ENCODE assay signal across 13 cellular contexts in the genomic region with DNA sequence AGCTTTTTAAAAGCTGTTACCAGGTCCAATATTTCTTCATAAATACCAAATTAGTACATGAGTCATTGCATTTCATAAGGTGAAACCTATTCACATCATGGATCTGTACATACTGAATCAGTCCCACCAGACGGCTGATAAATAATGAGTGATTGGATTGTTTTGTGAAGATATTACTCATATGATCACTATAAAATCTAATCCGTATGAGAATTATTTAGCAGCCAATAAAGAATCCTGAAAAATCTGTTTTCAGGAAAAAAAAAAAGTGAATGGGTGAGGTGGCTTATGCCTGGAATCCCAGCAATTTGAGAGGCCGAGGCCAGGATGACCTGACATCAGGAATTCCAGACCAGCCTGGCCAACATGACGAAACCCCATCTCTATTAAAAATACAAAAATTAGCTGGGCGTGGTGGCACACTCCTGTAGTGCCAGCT.
DNase-seq lines count a peak whose midpoint lies in the region; ATAC-seq and TF ChIP-seq lines count a peak whose summit lies in the region.
"Had no signal": no experiment of that assay in that cellular context is flagged by ENCODE, and none has a peak within 500 bp of the region (broad histone marks: within the 10 kb centered on the region; RNA-seq: fewer than 3 reads in every experiment).

No MANE protein-coding gene starts in this region.

- no peaks in the 10 kb centered on the region for H3K9me2 ChIP-seq in PC-9 (ENCODE audit: insufficient read depth)

- H3K27ac ChIP-seq in PC-9 (peak overlapping the region; percentile 100), aorta (ENCODE audit: low read depth in 1 of 2, low read length in 2 of 2) (no peak overlapping the region)
- peak overlapping the region; percentile 45 for H3K27ac ChIP-seq in naive thymus-derived CD4-positive, alpha-beta T cell (ENCODE audit: low read depth, low read length)
- H3K27ac ChIP-seq: 22Rv1, KMS-11, sigmoid colon had no signal

- TF ChIP-seq CTCF in PC-9 (conservative IDR thresholded peaks at IDR 0.05): no peak
- TF ChIP-seq CTCF in chondrocyte (IDR thresholded peaks at IDR 0.05): no peak

- no peak for ATAC-seq in naive thymus-derived CD4-positive, alpha-beta T cell
- ATAC-seq in HG03039 (IDR thresholded peaks at IDR 0.05; ENCODE audit: unreplicated experiment) (no peak), aorta (ENCODE audit: low FRiP score) (no peak)

- H3K4me3 ChIP-seq in PC-9 (no peak overlapping the region), aorta (ENCODE audit: low read length in 2 of 2) (no peak overlapping the region)
- no peak overlapping the region for H3K4me3 ChIP-seq in naive thymus-derived CD4-positive, alpha-beta T cell (ENCODE audit: low read length)
- H3K4me3 ChIP-seq: sigmoid colon had no signal

- H3K9me3 ChIP-seq in PC-9 (ENCODE audit: insufficient read depth, low read depth) (no peaks in the 10 kb centered on the region), aorta (ENCODE audit: control insufficient read depth, low read length) (no peaks in the 10 kb centered on the region)
- no peaks in the 10 kb centered on the region for H3K9me3 ChIP-seq in naive thymus-derived CD4-positive, alpha-beta T cell (ENCODE audit: control insufficient read depth in 2 of 3, low read length in 3 of 3)
- H3K9me3 ChIP-seq: sigmoid colon had no signal

- H3K27me3 Mint-ChIP-seq in chondrocyte (ENCODE audit: low read depth): no peaks in the 10 kb centered on the region
- no peaks in the 10 kb centered on the region for H3K27me3 Mint-ChIP-seq in naive thymus-derived CD4-positive, alpha-beta T cell
- H3K27me3 Mint-ChIP-seq in immature natural killer cell (ENCODE audit: low read depth in 3 of 3): peaks cover 0 to 3% (median 0%) of the 10 kb centered on the region in 3 donors

- WGBS in aorta, 2 donors: 90 to 92% methylated on average over 5 of the region's 5 CpGs

- H3K4me1 ChIP-seq in PC-9 (replicated peaks; ENCODE audit: insufficient read depth) (peaks cover 65% of the 10 kb centered on the region), aorta (ENCODE audit: control insufficient read depth in 1 of 2, insufficient read depth in 2 of 2, low read length in 2 of 2) (peaks cover 0 to 3% of the 10 kb centered on the region in 2 donors)
- H3K4me1 ChIP-seq in naive thymus-derived CD4-positive, alpha-beta T cell (ENCODE audit: control insufficient read depth in 2 of 2, insufficient read depth in 2 of 2, low read length in 2 of 2): peaks cover 26 to 66% of the 10 kb centered on the region in 2 donors

- H3K4me3 Mint-ChIP-seq in chondrocyte (ENCODE audit: unreplicated experiment) (no peak overlapping the region), immature natural killer cell (no peak overlapping the region)
- H3K4me3 Mint-ChIP-seq in naive thymus-derived CD4-positive, alpha-beta T cell: peak overlapping the region in 2 of 10 donors; percentile 69 to 92

- H3F3A ChIP-seq in PC-9 (ENCODE audit: insufficient read depth, low read depth): peaks cover 37% of the 10 kb centered on the region

- H3K36me3 Mint-ChIP-seq in chondrocyte (ENCODE audit: low read depth): no peaks in the 10 kb centered on the region
- H3K36me3 Mint-ChIP-seq in naive thymus-derived CD4-positive, alpha-beta T cell: peaks cover 0 to 2% (median 0%) of the 10 kb centered on the region in 5 donors
- H3K36me3 Mint-ChIP-seq in immature natural killer cell: no peaks in the 10 kb centered on the region

- H3K79me2 ChIP-seq in PC-9 (ENCODE audit: low read depth): peaks cover 16% of the 10 kb centered on the region

- CTCF ChIA-PET in PC-9 (lab: Charles Lee): interaction anchor here (1.5 to 2.1 kb wide), 2 partner anchors 29 to 66 kb away, joined by 3 to 8 read pairs; no protein-coding TSS in a partner anchor
- CTCF ChIA-PET in naive thymus-derived CD4-positive, alpha-beta T cell (lab: Charles Lee): interaction anchor here (0.7 to 4.2 kb wide), 3 partner anchors 33 to 56 kb away, joined by 3 to 29 read pairs (median 4); no protein-coding TSS in a partner anchor

- no TSS peak for BruUV-seq in PC-9 (replicated peaks; lab: Mats Ljungman, UMichigan)

- H3K27ac Mint-ChIP-seq in chondrocyte (ENCODE audit: unreplicated experiment) (peak overlapping the region; percentile 80), immature natural killer cell (no peak overlapping the region)
- H3K27ac Mint-ChIP-seq in naive thymus-derived CD4-positive, alpha-beta T cell: peak overlapping the region in 8 of 9 donors; percentile 49 to 100 (median 90)

- H3K9me3 Mint-ChIP-seq in chondrocyte (ENCODE audit: low read depth) (peaks cover 3% of the 10 kb centered on the region), immature natural killer cell (peaks cover 0 to 5% (median 0%) of the 10 kb centered on the region in 6 donors)
- peaks cover 0 to 1% (median 0%) of the 10 kb centered on the region in 11 donors for H3K9me3 Mint-ChIP-seq in naive thymus-derived CD4-positive, alpha-beta T cell

- H4K20me1 ChIP-seq in PC-9 (ENCODE audit: insufficient read depth): no peaks in the 10 kb centered on the region

- H3K4me2 ChIP-seq in PC-9: peak overlapping the region; percentile 62; the same call in 1 of the 2 replicates
- H3K4me2 ChIP-seq: KMS-11 had no signal

- POLR2A ChIA-PET in PC-9 (lab: Charles Lee; ENCODE audit: unreplicated experiment): interaction anchor here (0.6 to 0.8 kb wide), 2 partner anchors 66 to 312 kb away, joined by 4 to 9 read pairs; no protein-coding TSS in a partner anchor
- POLR2A ChIA-PET in naive thymus-derived CD4-positive, alpha-beta T cell (lab: Charles Lee): interaction anchor here (0.9 to 5.5 kb wide), 10 partner anchors 10 to 162 kb away, joined by 3 to 89 read pairs (median 6); no protein-coding TSS in a partner anchor

- H3K27me3 ChIP-seq in PC-9 (ENCODE audit: insufficient read depth, low read depth) (no peaks in the 10 kb centered on the region), aorta (ENCODE audit: control insufficient read depth in 1 of 2, insufficient read depth in 2 of 2, low read length in 1 of 2) (no peaks in the 10 kb centered on the region)
- H3K27me3 ChIP-seq in naive thymus-derived CD4-positive, alpha-beta T cell (ENCODE audit: control insufficient read depth in 2 of 2, insufficient read depth in 2 of 2, low read length in 2 of 2): no peaks in the 10 kb centered on the region
- H3K27me3 ChIP-seq: sigmoid colon had no signal

- no peak overlapping the region for H2AFZ ChIP-seq in PC-9

- H3K4me1 Mint-ChIP-seq in chondrocyte (ENCODE audit: low read depth) (peaks cover 43% of the 10 kb centered on the region), immature natural killer cell (peaks cover 24 to 37% of the 10 kb centered on the region in 2 donors)
- peaks cover 15 to 76% (median 67%) of the 10 kb centered on the region in 7 donors for H3K4me1 Mint-ChIP-seq in naive thymus-derived CD4-positive, alpha-beta T cell

- H3K36me3 ChIP-seq in PC-9 (ENCODE audit: low read depth) (peaks cover under 1% of the 10 kb centered on the region), aorta (ENCODE audit: control insufficient read depth in 1 of 2, insufficient read depth in 2 of 2, low read length in 1 of 2) (no peaks in the 10 kb centered on the region)
- no peaks in the 10 kb centered on the region for H3K36me3 ChIP-seq in naive thymus-derived CD4-positive, alpha-beta T cell (ENCODE audit: control insufficient read depth in 2 of 3, insufficient read depth in 3 of 3, low read length in 3 of 3)
- H3K36me3 ChIP-seq: sigmoid colon had no signal

- intact Hi-C loops in PC-9 (cut with micrococcal nuclease; ENCODE audit: unreplicated experiment) (loop anchor here (1.0 to 10.0 kb wide), 3 partner anchors 53 to 313 kb away; no protein-coding TSS in a partner anchor), aorta (cut with DNase I) (no loop called here)
- intact Hi-C loops in naive thymus-derived CD4-positive, alpha-beta T cell (cut with micrococcal nuclease): loop anchor here (5.0 to 10.0 kb wide), 4 partner anchors 39 to 1107 kb away; a partner anchor contains a TSS

- DNase-seq in NOMO-1 treated with DMSO at 0.1 percent for 48 hours (lab: John Stamatoyannopoulos, UW; ENCODE audit: unreplicated experiment) (peak; percentile 7), NOMO-1 treated with dmso at 0.1 percent for 144 hours (lab: John Stamatoyannopoulos, UW; ENCODE audit: unreplicated experiment) (no peak), PC-9 (peak; percentile 62 to 96), chondrocyte (ENCODE audit: low spot score) (no peak), aorta (no peak), immature natural killer cell (no peak)
- DNase-seq in naive thymus-derived CD4-positive, alpha-beta T cell: no peak
- DNase-seq: NCI-H446 treated with DMSO at 0.1 percent for 48 hours; sigmoid colon; stimulated activated CD8-positive, alpha-beta memory T cell treated with anti-CD3 and anti-CD28 coated beads, Interleukin-4, amount 100 ng/mL, for 48 hours had no signal

Comparison
In these comparisons a context has a peak if more than half of its experiments do, and no peak if none do; other contexts are left out.
1. DNase-seq: peak in NOMO-1 treated with DMSO at 0.1 percent for 48 hours (single experiment) and PC-9 (2 of 2); none in NOMO-1 treated with dmso at 0.1 percent for 144 hours (single experiment), chondrocyte (single experiment), naive thymus-derived CD4-positive, alpha-beta T cell (0 of 9), aorta (0 of 2) and immature natural killer cell (0 of 3).
2. H3K27ac ChIP-seq: peak in PC-9 (single experiment) and naive thymus-derived CD4-positive, alpha-beta T cell (single experiment); none in aorta (0 of 2).
3. H3K27ac Mint-ChIP-seq: peak in chondrocyte (single experiment) and naive thymus-derived CD4-positive, alpha-beta T cell (8 of 9); none in immature natural killer cell (0 of 6).
4. intact Hi-C loops: an anchor here in PC-9 (1.0 to 10.0 kb wide) and naive thymus-derived CD4-positive, alpha-beta T cell (5.0 to 10.0 kb wide); none called in aorta.